9 cellular contexts compared by ENCODE assay signal in genomic region chr18:74498712-74499629, GRCh38. TPM values are rescaled to one million over a fixed set of nuclear protein-coding genes. Genes with fewer than 3 reads are reported as not detected.
DNase-seq lines count a peak whose midpoint lies in the region; ATAC-seq and TF ChIP-seq lines count a peak whose summit lies in the region.
"Had no signal": no experiment of that assay in that cellular context is flagged by ENCODE, and none has a peak within 500 bp of the region (broad histone marks: within the 10 kb centered on the region; RNA-seq: fewer than 3 reads in every experiment).

No MANE protein-coding gene starts in this region.

- ATAC-seq in GM19372 (IDR thresholded peaks at IDR 0.05; ENCODE audit: low read depth, unreplicated experiment) (peak; percentile 35), HG03521 (IDR thresholded peaks at IDR 0.05; ENCODE audit: unreplicated experiment) (peak; percentile 24)

- intact Hi-C loops in breast epithelium (cut with DNase I; ENCODE audit: low total_unique reads): no loop called here

- H3K27ac ChIP-seq in breast epithelium: peak overlapping the region; percentile 71 to 74
- peak overlapping the region; percentile 79 for H3K27ac ChIP-seq in mesenchymal stem cell (ENCODE audit: low read length, poor library complexity, severe bottlenecking)

- no peak overlapping the region for H3K14ac ChIP-seq in mesenchymal stem cell (ENCODE audit: low read length in 2 of 2)

- H3K9ac ChIP-seq in mesenchymal stem cell (ENCODE audit: low read length): peak overlapping the region; percentile 80

- H4K8ac ChIP-seq in mesenchymal stem cell (ENCODE audit: low read length): peak overlapping the region; percentile 8

- peak overlapping the region; percentile 54 for H3K4me2 ChIP-seq in mesenchymal stem cell (ENCODE audit: low read length, poor library complexity, severe bottlenecking)

- H3K27me3 ChIP-seq in breast epithelium: no peaks in the 10 kb centered on the region
- no peaks in the 10 kb centered on the region for H3K27me3 ChIP-seq in mesenchymal stem cell (ENCODE audit: control insufficient read depth in 1 of 2, insufficient read depth in 1 of 2, low read length in 2 of 2)

- H3K36me3 ChIP-seq in breast epithelium: no peaks in the 10 kb centered on the region
- H3K36me3 ChIP-seq in mesenchymal stem cell (ENCODE audit: control insufficient read depth in 1 of 2, insufficient read depth in 2 of 2, low read depth in 1 of 2, low read length in 2 of 2): peaks cover 11 to 29% of the 10 kb centered on the region in 2 experiments

- DNase-seq in Ammon's horn (ENCODE audit: low spot score) (peak; percentile 69), UCSD-AML1 (lab: John Stamatoyannopoulos, UW; ENCODE audit: unreplicated experiment) (peak; percentile 73), breast epithelium (ENCODE audit: low spot score in 2 of 2) (peak in 1 of 2 donors; percentile 27), mesenchymal stem cell (peak; percentile 62), occipital lobe (lab: John Stamatoyannopoulos, UW) (no peak)
- DNase-seq in stimulated activated CD8-positive, alpha-beta memory T cell treated with anti-CD3 and anti-CD28 coated beads, Interleukin-4, amount 100 ng/mL, for 24 hours (ENCODE audit: low read depth): peak; percentile 73

- H2BK12ac ChIP-seq in mesenchymal stem cell (ENCODE audit: low read length in 2 of 2): no peak overlapping the region

- H4K91ac ChIP-seq in mesenchymal stem cell (ENCODE audit: low read length): no peak overlapping the region

- peak overlapping the region in 1 of 2 experiments; percentile 28 for H3K23ac ChIP-seq in mesenchymal stem cell (ENCODE audit: low read length in 2 of 2)

- WGBS in mesenchymal stem cell: 72% methylated on average over 11 of the region's 14 CpGs

- H2BK5ac ChIP-seq in mesenchymal stem cell (ENCODE audit: low read depth, low read length, poor library complexity, severe bottlenecking): no peak overlapping the region

- peak overlapping the region; percentile 80 for H2AK5ac ChIP-seq in mesenchymal stem cell (ENCODE audit: low read length, severe bottlenecking)

- no peak overlapping the region for H3K18ac ChIP-seq in mesenchymal stem cell (ENCODE audit: low read depth in 1 of 2, low read length in 2 of 2)

- H2BK15ac ChIP-seq in mesenchymal stem cell (ENCODE audit: low read depth, poor library complexity, severe bottlenecking): no peak overlapping the region

- H3K4me1 ChIP-seq in breast epithelium: no peaks in the 10 kb centered on the region
- peaks cover 17% of the 10 kb centered on the region for H3K4me1 ChIP-seq in mesenchymal stem cell (ENCODE audit: control insufficient read depth, insufficient read depth, low read depth, low read length)

- H2BK120ac ChIP-seq in mesenchymal stem cell (ENCODE audit: low read depth, low read length): no peak overlapping the region

- H3K4me3 ChIP-seq in breast epithelium (peak overlapping the region; percentile 17 to 52 (median 25)), mesenchymal stem cell (ENCODE audit: insufficient read depth in 1 of 2, low read depth in 1 of 2, low read length in 2 of 2) (peak overlapping the region in 1 of 2 experiments; percentile 58)

- H3K9me3 ChIP-seq in breast epithelium: no peaks in the 10 kb centered on the region
- no peaks in the 10 kb centered on the region for H3K9me3 ChIP-seq in mesenchymal stem cell (ENCODE audit: control insufficient read depth, low read length)

- H2AFZ ChIP-seq in mesenchymal stem cell (ENCODE audit: low read depth, low read length): no peak overlapping the region

- no peak for TF ChIP-seq POLR2A in breast epithelium (IDR thresholded peaks at IDR 0.05)

- H3K4ac ChIP-seq in mesenchymal stem cell (ENCODE audit: low read depth in 1 of 2, low read length in 2 of 2): no peak overlapping the region

- no peak for TF ChIP-seq CTCF in breast epithelium (IDR thresholded peaks at IDR 0.05)

- H3K79me1 ChIP-seq in mesenchymal stem cell (replicated peaks; ENCODE audit: low read length, poor library complexity, severe bottlenecking): no peaks in the 10 kb centered on the region

RNA-seq across cellular contexts. Expression of gene CNDP2, which starts 2.8 kb away (rescaled TPM):
- total RNA-seq in breast epithelium (100 to 1,000 TPM in 1 of 3 donors, 10 to 100 TPM in 2; 81.0 to 104 (median 95.7) TPM), occipital lobe (32.6 TPM)
- 77.8 TPM for polyA plus RNA-seq in mesenchymal stem cell (2013, experiment 1 of 2)
- polyA plus RNA-seq in mesenchymal stem cell (2013, experiment 2 of 2): 74.3 TPM

RNA-seq across cellular contexts. Expression of gene CNDP1, which starts 35.3 kb away (rescaled TPM):
- total RNA-seq in breast epithelium: under 1 TPM in 1 of 3 donors, not detected in 2; 0.33 TPM
- polyA plus RNA-seq in mesenchymal stem cell (2013, experiment 1 of 2): 0.04 TPM
- polyA plus RNA-seq in mesenchymal stem cell (2013, experiment 2 of 2): 0.01 TPM
- total RNA-seq in occipital lobe: 0.16 TPM

RNA-seq across cellular contexts. Expression of gene DIPK1C, which starts 41.9 kb away (rescaled TPM):
- total RNA-seq in breast epithelium: under 1 TPM in 1 of 3 donors, not detected in 2; 0.16 TPM
- polyA plus RNA-seq in mesenchymal stem cell (2013, experiment 1 of 2): not detected
- polyA plus RNA-seq in mesenchymal stem cell (2013, experiment 2 of 2): not detected
- 12.3 TPM for total RNA-seq in occipital lobe
- total RNA-seq: subcutaneous adipose tissue had no signal

Comparison
In these comparisons a context has a peak if more than half of its experiments do, and no peak if none do; other contexts are left out.
1. RNA of gene DIPK1C, which starts 41.9 kb away (total RNA-seq): 12.3 TPM in occipital lobe (single experiment); 0.16 TPM in breast epithelium; every median in the first group is over 10 times any median in the second.